In the genomic region with DNA sequence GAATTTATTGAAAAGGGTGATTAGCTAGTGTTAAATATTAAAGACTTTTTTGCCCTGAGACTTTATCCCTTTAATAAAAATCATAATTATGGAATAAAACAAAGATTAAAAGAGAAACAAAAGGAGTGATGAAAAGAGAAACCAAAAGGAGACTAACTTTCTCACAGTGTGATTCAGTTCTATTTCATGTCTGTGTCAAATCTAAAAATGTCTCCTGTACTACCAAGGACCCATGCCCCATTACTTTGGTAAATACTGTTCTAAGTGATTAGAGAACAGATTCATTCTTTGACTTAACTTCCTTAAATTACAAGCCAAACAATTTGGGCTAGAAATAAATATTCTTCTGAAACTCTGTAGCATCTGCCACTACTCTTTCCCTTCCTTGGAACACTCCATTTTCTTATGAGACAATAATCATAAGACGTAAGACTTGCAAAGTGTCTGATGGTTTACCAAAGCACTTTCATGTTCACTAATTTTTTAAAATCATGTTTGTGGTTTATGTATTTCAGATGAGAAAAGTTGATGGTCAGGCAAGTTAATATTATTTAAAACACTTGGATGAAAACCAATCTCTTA, we compare ENCODE assay signal across 18 cellular contexts.
DNase-seq lines count a peak whose midpoint lies in the region; ATAC-seq, FAIRE-seq and TF ChIP-seq lines count a peak whose summit lies in the region.
"Had no signal": no experiment of that assay in that cellular context is flagged by ENCODE, and none has a peak within 500 bp of the region (broad histone marks: within the 10 kb centered on the region; RNA-seq: fewer than 3 reads in every experiment).

No MANE protein-coding gene starts in this region.

- no peaks in the 10 kb centered on the region for H3K79me2 ChIP-seq in GM23338 (replicated peaks; ENCODE audit: insufficient read depth)

- peak; percentile 28 for FAIRE-seq in colon (lab: Jason Lieb, UNC)

- no peak overlapping the region for H3K27ac ChIP-seq in GM23338 (ENCODE audit: low read depth)
- H3K27ac ChIP-seq: C4-2B, neutrophil, WERI-Rb-1 had no signal

- no peaks in the 10 kb centered on the region for H3K9me2 ChIP-seq in GM23338 (ENCODE audit: insufficient read depth)

- H3K4me3 ChIP-seq in GM23338: no peak overlapping the region

- no peak overlapping the region for H2AFZ ChIP-seq in GM23338

- TF ChIP-seq CTCF in GM20000 (IDR thresholded peaks at IDR 0.05; ENCODE audit: extremely low read depth, missing control alignments) (no peak), GM23338 (conservative IDR thresholded peaks at IDR 0.05; ENCODE audit: low read depth in 2 of 2) (no peak)

- H3K4me2 ChIP-seq in GM23338: no peak overlapping the region

- H3K36me3 Mint-ChIP-seq in GM23338 (ENCODE audit: low read depth): no peaks in the 10 kb centered on the region
- no peaks in the 10 kb centered on the region for H3K36me3 Mint-ChIP-seq in activated naive CD4-positive, alpha-beta T cell treated with anti-CD3 and anti-CD28 coated beads for 36 hours (ENCODE audit: low read depth)
- H3K36me3 Mint-ChIP-seq: activated CD8-positive, alpha-beta memory T cell treated with anti-CD3 and anti-CD28 coated beads, Interleukin-2, amount 10 ng/mL, durations not matched to agents 7 days and 5 days; activated naive CD4-positive, alpha-beta T cell treated with anti-CD3 and anti-CD28 coated beads, Interleukin-2, amount 50 U/mL, for 24 hours had no signal

- CTCF ChIA-PET in activated naive CD4-positive, alpha-beta T cell treated with anti-CD3 and anti-CD28 coated beads for 36 hours (lab: Charles Lee): interaction anchor here (1.2 kb wide), 2 partner anchors 10 to 86 kb away, joined by 3 read pairs; no protein-coding TSS in a partner anchor

- H3F3A ChIP-seq in GM23338 (replicated peaks; ENCODE audit: low read depth): no peaks in the 10 kb centered on the region

- no peaks in the 10 kb centered on the region for H3K4me1 ChIP-seq in GM23338 (ENCODE audit: insufficient read depth)

- no peaks in the 10 kb centered on the region for H3K27me3 ChIP-seq in GM23338 (ENCODE audit: insufficient read depth)
- H3K27me3 ChIP-seq: neutrophil had no signal

- H3K27me3 Mint-ChIP-seq in GM23338 (ENCODE audit: insufficient read depth, low read depth, poor library complexity): peaks cover 2% of the 10 kb centered on the region
- H3K27me3 Mint-ChIP-seq in activated naive CD4-positive, alpha-beta T cell treated with anti-CD3 and anti-CD28 coated beads for 36 hours (ENCODE audit: low read depth): no peaks in the 10 kb centered on the region
- H3K27me3 Mint-ChIP-seq: activated naive CD4-positive, alpha-beta T cell treated with anti-CD3 and anti-CD28 coated beads, Interleukin-2, amount 50 U/mL, for 24 hours had no signal

- H3K9me3 Mint-ChIP-seq in GM23338: no peaks in the 10 kb centered on the region
- H3K9me3 Mint-ChIP-seq in activated naive CD4-positive, alpha-beta T cell treated with anti-CD3 and anti-CD28 coated beads for 36 hours: no peaks in the 10 kb centered on the region
- H3K9me3 Mint-ChIP-seq: activated naive CD4-positive, alpha-beta T cell treated with anti-CD3 and anti-CD28 coated beads, Interleukin-2, amount 50 U/mL, for 24 hours; stimulated activated naive CD8-positive, alpha-beta T cell treated with anti-CD3 and anti-CD28 coated beads, Interleukin-15, Interleukin-2, amounts not matched to agents 100 ng/mL and 50 ng/mL, for 24 hours had no signal

- intact Hi-C loops in activated naive CD4-positive, alpha-beta T cell treated with anti-CD3 and anti-CD28 coated beads for 36 hours (cut with micrococcal nuclease): no loop called here

- ATAC-seq in GM18517 (IDR thresholded peaks at IDR 0.05; ENCODE audit: unreplicated experiment) (peak; percentile 79), HG02973 (IDR thresholded peaks at IDR 0.05; ENCODE audit: unreplicated experiment) (peak; percentile 68), GM23338 (no peak)
- ATAC-seq: activated CD8-positive, alpha-beta memory T cell treated with anti-CD3 and anti-CD28 coated beads, Interleukin-2, amount 10 ng/mL, durations not matched to agents 7 days and 5 days; SK-N-SH treated with all-trans-retinoic acid at 6 μM for 48 hours had no signal

- no peaks in the 10 kb centered on the region for H3K36me3 ChIP-seq in GM23338 (ENCODE audit: insufficient read depth)
- H3K36me3 ChIP-seq: neutrophil, WERI-Rb-1 had no signal

- H3K4me1 Mint-ChIP-seq in GM23338: no peaks in the 10 kb centered on the region
- peaks cover 10% of the 10 kb centered on the region for H3K4me1 Mint-ChIP-seq in activated naive CD4-positive, alpha-beta T cell treated with anti-CD3 and anti-CD28 coated beads for 36 hours (ENCODE audit: low read depth)
- H3K4me1 Mint-ChIP-seq: activated naive CD4-positive, alpha-beta T cell treated with anti-CD3 and anti-CD28 coated beads, Interleukin-2, amount 50 U/mL, for 24 hours had no signal

- no peaks in the 10 kb centered on the region for H4K20me1 ChIP-seq in GM23338 (replicated peaks; ENCODE audit: insufficient read depth)

- DNase-seq in GM20000 (ENCODE audit: low spot score): peak; percentile 18
- DNase-seq in GM23338 (ENCODE audit: low spot score): no peak
- no peak for DNase-seq in activated naive CD4-positive, alpha-beta T cell treated with anti-CD3 and anti-CD28 coated beads for 36 hours
- DNase-seq in activated gamma-delta T cell treated with Interleukin-2 at 50 U/mL for 16 hours: no peak
- no peak for DNase-seq in SW 1271 (lab: John Stamatoyannopoulos, UW)
- DNase-seq: activated CD8-positive, alpha-beta memory T cell treated with anti-CD3 and anti-CD28 coated beads, Interleukin-2, amount 10 ng/mL, durations not matched to agents 7 days and 5 days; foreskin fibroblast; HFFc6; NCI-H2107; WERI-Rb-1 had no signal

- H3K27ac Mint-ChIP-seq in GM23338: no peak overlapping the region
- no peak overlapping the region for H3K27ac Mint-ChIP-seq in activated naive CD4-positive, alpha-beta T cell treated with anti-CD3 and anti-CD28 coated beads for 36 hours
- H3K27ac Mint-ChIP-seq: activated CD8-positive, alpha-beta memory T cell treated with anti-CD3 and anti-CD28 coated beads, Interleukin-2, amount 10 ng/mL, durations not matched to agents 7 days and 5 days; activated naive CD4-positive, alpha-beta T cell treated with anti-CD3 and anti-CD28 coated beads, Interleukin-2, amount 50 U/mL, for 24 hours; HFFc6; stimulated activated naive CD8-positive, alpha-beta T cell treated with anti-CD3 and anti-CD28 coated beads, Interleukin-15, Interleukin-2, amounts not matched to agents 100 ng/mL and 50 ng/mL, for 24 hours had no signal

- no peak overlapping the region for H3K4me3 Mint-ChIP-seq in GM23338
- H3K4me3 Mint-ChIP-seq in activated naive CD4-positive, alpha-beta T cell treated with anti-CD3 and anti-CD28 coated beads for 36 hours: no peak overlapping the region
- H3K4me3 Mint-ChIP-seq: activated CD8-positive, alpha-beta memory T cell treated with anti-CD3 and anti-CD28 coated beads, Interleukin-2, amount 10 ng/mL, durations not matched to agents 7 days and 5 days; activated naive CD4-positive, alpha-beta T cell treated with anti-CD3 and anti-CD28 coated beads, Interleukin-2, amount 50 U/mL, for 24 hours; HFFc6; stimulated activated naive CD8-positive, alpha-beta T cell treated with anti-CD3 and anti-CD28 coated beads, Interleukin-15, Interleukin-2, amounts not matched to agents 100 ng/mL and 50 ng/mL, for 24 hours had no signal

TF ChIP-seq in GM23338, 12 proteins besides CTCF, POLR2A, EP300 and RAD21 (continues in another document):
- TF ChIP-seq, protein P1, sequence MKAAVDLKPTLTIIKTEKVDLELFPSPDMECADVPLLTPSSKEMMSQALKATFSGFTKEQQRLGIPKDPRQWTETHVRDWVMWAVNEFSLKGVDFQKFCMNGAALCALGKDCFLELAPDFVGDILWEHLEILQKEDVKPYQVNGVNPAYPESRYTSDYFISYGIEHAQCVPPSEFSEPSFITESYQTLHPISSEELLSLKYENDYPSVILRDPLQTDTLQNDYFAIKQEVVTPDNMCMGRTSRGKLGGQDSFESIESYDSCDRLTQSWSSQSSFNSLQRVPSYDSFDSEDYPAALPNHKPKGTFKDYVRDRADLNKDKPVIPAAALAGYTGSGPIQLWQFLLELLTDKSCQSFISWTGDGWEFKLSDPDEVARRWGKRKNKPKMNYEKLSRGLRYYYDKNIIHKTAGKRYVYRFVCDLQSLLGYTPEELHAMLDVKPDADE (IDR thresholded peaks at IDR 0.05): no peak
- TF ChIP-seq STAT1 (IDR thresholded peaks at IDR 0.05; ENCODE audit: unreplicated experiment): no peak
